Comparison of ENCODE assay signal across 8 cellular contexts in the genomic region with DNA sequence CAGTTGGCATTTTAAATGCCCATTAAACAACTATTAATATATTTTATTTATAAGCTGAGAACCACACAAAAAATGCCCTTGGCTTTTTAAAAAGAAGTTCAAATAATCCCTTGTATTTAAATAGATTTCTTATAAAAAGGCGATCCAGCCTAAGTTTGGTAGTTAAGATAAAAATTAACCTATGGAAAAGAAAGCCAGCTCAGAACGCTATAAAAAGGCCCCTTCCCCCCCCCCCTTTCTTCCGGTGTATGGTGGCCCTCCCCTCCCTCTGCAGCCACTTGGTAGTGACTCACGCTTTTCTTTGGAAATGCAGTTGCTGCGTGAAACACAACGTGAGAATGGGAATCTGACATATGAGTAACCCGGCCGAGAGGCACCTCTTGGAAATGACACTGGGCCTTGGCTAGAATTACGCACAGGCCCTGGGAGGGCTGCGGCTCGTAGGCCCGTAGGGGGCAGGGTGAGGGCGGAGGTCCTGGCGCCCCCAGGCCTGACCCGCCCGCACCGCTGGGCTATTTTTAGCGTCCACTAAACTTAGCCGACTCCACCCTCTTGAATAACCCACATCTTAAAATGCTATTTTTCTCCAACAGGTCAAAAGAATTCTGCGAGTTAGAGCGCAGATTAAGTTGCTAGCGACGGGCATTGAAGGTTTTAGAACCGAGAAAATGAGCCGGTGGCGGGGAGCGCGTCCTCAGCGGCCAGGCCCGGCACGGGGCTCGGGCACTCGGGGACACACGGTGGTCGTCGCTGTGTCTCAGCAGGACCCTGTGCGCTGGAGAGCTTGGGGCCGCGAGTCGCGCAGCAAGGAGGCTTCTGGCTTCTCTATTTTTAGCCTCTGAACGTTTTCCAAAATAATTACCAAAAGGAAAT.
DNase-seq lines count a peak whose midpoint lies in the region; ATAC-seq and TF ChIP-seq lines count a peak whose summit lies in the region.

No MANE protein-coding gene starts in this region.

- peak overlapping the region; percentile 90 for H3K4me2 ChIP-seq in PC-9

- no peaks in the 10 kb centered on the region for H3K36me3 ChIP-seq in PC-9 (ENCODE audit: low read depth)

- H3K4me1 ChIP-seq in PC-9 (replicated peaks; ENCODE audit: insufficient read depth) = peaks cover 56% of the 10 kb centered on the region

- peaks cover 48 to 53% of the 10 kb centered on the region in 2 donors for H3K4me1 Mint-ChIP-seq in natural killer cell
- H3K4me1 Mint-ChIP-seq in stimulated activated memory B cell treated with anti-CD40 and anti-IgM and Interleukin-4, amounts not matched to agents 10 μg/mL and 1 μg/mL and 100 μg/mL, for 72 hours = peaks cover 74% of the 10 kb centered on the region

- peaks cover 6% of the 10 kb centered on the region; the same call in 1 of the 2 replicates for H3K79me2 ChIP-seq in PC-9 (ENCODE audit: low read depth)

- TF ChIP-seq CTCF in PC-9 (conservative IDR thresholded peaks at IDR 0.05) (peak; percentile 26; the same call in 1 of the 2 replicates), fibroblast of pulmonary artery (IDR thresholded peaks at IDR 0.05; ENCODE audit: low read length, missing control alignments) (no peak), natural killer cell (IDR thresholded peaks at IDR 0.05) (no peak)

- no peaks in the 10 kb centered on the region for H3K27me3 Mint-ChIP-seq in natural killer cell (ENCODE audit: low read depth in 2 of 2)
- H3K27me3 Mint-ChIP-seq in stimulated activated memory B cell treated with anti-CD40 and anti-IgM and Interleukin-4, amounts not matched to agents 10 μg/mL and 1 μg/mL and 100 μg/mL, for 72 hours = no peaks in the 10 kb centered on the region

- peak overlapping the region; percentile 95 to 98 for H3K27ac Mint-ChIP-seq in natural killer cell
- H3K27ac Mint-ChIP-seq in stimulated activated memory B cell treated with anti-CD40 and anti-IgM and Interleukin-4, amounts not matched to agents 10 μg/mL and 1 μg/mL and 100 μg/mL, for 72 hours = peak overlapping the region; percentile 98

- H3K9me3 ChIP-seq in PC-9 (ENCODE audit: insufficient read depth, low read depth) = 0 out of 2 replicates have a peak, but pooled peaks cover 6% of the 10 kb centered on the region

- no peaks in the 10 kb centered on the region for H3K27me3 ChIP-seq in PC-9 (ENCODE audit: insufficient read depth, low read depth)

- CTCF ChIA-PET in PC-9 (lab: Charles Lee) = no interaction called here

- H2AFZ ChIP-seq in PC-9 = peak overlapping the region; percentile 74

- H3K4me3 ChIP-seq in PC-9 (peak overlapping the region; percentile 66), fibroblast of pulmonary artery (replicated peaks; ENCODE audit: low read depth, low read length) (peak overlapping the region; percentile 39)

- TSS peak; percentile 94 for BruUV-seq in PC-9 (replicated peaks; lab: Mats Ljungman, UMichigan)

- intact Hi-C loops in PC-9 (cut with micrococcal nuclease; ENCODE audit: unreplicated experiment) = loop anchor here (1.0 to 10.0 kb wide), 7 partner anchors 29 to 233 kb away; partner anchors contain the start of genes AUH and NFIL3
- intact Hi-C loops in natural killer cell (cut with micrococcal nuclease) = loop anchor here (1.0 to 5.0 kb wide), 4 partner anchors 16 to 59 kb away; no protein-coding TSS in a partner anchor

- H3K9me2 ChIP-seq in PC-9 (ENCODE audit: insufficient read depth) = no peaks in the 10 kb centered on the region

- no peaks in the 10 kb centered on the region for H3K9me3 Mint-ChIP-seq in natural killer cell
- peaks cover 5% of the 10 kb centered on the region for H3K9me3 Mint-ChIP-seq in stimulated activated memory B cell treated with anti-CD40 and anti-IgM and Interleukin-4, amounts not matched to agents 10 μg/mL and 1 μg/mL and 100 μg/mL, for 72 hours

- H3F3A ChIP-seq in PC-9 (ENCODE audit: insufficient read depth, low read depth) = peaks cover 41% of the 10 kb centered on the region

- POLR2A ChIA-PET in PC-9 (lab: Charles Lee; ENCODE audit: unreplicated experiment) = interaction anchor here (0.6 to 0.8 kb wide), 2 partner anchors 11 to 51 kb away, joined by 22 to 23 read pairs; no protein-coding TSS in a partner anchor

- H4K20me1 ChIP-seq in PC-9 (ENCODE audit: insufficient read depth) = no peaks in the 10 kb centered on the region

- peak overlapping the region; percentile 99 for H3K27ac ChIP-seq in PC-9

- DNase-seq in activated gamma-delta T cell treated with Interleukin-2 at 50 U/mL for 16 hours (peak; percentile 34), activated gamma-delta T cell (lab: John Stamatoyannopoulos, UW) (no peak), PC-9 (peak; percentile 84 to 94), activated T-helper 1 cell treated with Interleukin-2 at 50 U/mL for 16 hours (ENCODE audit: low read depth) (peak; percentile 18), fibroblast of pulmonary artery (ENCODE audit: low read depth) (peak; percentile 99), natural killer cell (peak; percentile 62)

- ATAC-seq in HG03439 (IDR thresholded peaks at IDR 0.05; ENCODE audit: unreplicated experiment) (peak; percentile 20), natural killer cell (peak; percentile 49 to 79 (median 68))
- ATAC-seq in stimulated activated memory B cell treated with anti-CD40 and anti-IgM and Interleukin-4, amounts not matched to agents 10 μg/mL and 1 μg/mL and 100 μg/mL, for 72 hours = peak; percentile 91

- no peaks in the 10 kb centered on the region for H3K36me3 Mint-ChIP-seq in natural killer cell
- no peaks in the 10 kb centered on the region for H3K36me3 Mint-ChIP-seq in stimulated activated memory B cell treated with anti-CD40 and anti-IgM and Interleukin-4, amounts not matched to agents 10 μg/mL and 1 μg/mL and 100 μg/mL, for 72 hours

- peak overlapping the region; percentile 92 for H3K4me3 Mint-ChIP-seq in natural killer cell
- H3K4me3 Mint-ChIP-seq in stimulated activated memory B cell treated with anti-CD40 and anti-IgM and Interleukin-4, amounts not matched to agents 10 μg/mL and 1 μg/mL and 100 μg/mL, for 72 hours = peak overlapping the region; percentile 80

Comparison
In these comparisons a context has a peak if more than half of its experiments do, and no peak if none do; other contexts are left out.
1. ATAC-seq: peak in every context shown above with its lines; median percentile 91 in stimulated activated memory B cell treated with anti-CD40 and anti-IgM and Interleukin-4, amounts not matched to agents 10 μg/mL and 1 μg/mL and 100 μg/mL, for 72 hours; 68 in natural killer cell; 20 in HG03439.